ENCODE assay signal across 10 cellular contexts in the genomic region with DNA sequence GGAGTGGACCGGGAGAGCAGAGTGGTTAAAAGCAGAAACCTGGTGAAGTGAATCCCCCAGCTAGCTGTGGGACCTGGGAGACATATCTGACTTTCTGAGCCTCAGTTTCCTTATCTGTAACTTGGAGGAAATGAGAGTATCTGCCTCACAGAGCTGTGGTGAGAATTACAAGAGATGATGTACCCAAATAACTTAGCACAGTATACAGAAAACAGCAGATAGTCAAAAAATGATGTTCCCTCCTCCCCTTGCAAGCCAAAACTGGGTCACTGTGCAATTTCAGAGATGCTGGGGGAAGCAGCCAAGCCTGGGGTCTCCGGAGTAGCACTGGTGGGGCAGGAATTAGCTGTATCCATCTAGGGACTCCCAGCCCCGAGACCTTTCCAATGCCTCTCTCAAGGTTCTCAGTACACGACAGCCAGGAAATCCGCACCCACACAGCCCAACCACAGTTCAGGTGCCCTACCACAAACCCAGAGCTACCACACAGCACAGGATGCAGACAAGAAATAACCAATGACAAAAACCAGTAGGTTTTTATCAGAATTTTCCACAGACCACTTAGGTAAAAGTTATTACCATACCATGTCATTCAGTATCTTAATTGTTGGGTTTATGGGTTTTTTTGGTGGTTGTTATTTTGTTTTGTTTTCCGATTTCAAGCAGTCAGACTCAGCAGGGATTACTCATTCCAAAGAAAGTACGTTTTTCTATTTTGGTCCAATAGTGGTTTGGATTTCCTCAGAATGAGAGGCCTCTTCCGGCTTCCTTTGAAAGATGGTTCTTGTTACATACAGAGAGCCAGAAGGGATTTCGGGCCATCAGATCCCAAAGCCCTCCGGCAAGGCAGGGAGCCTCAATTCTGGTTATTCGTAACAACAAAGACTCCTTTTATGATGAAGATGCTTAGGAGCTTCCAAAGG. TPM values are rescaled to one million over a fixed set of nuclear protein-coding genes. Genes with fewer than 3 reads are reported as not detected.
DNase-seq lines count a peak whose midpoint lies in the region; ATAC-seq and TF ChIP-seq lines count a peak whose summit lies in the region.
"Had no signal": no experiment of that assay in that cellular context is flagged by ENCODE, and none has a peak within 500 bp of the region (broad histone marks: within the 10 kb centered on the region; RNA-seq: fewer than 3 reads in every experiment).

No MANE protein-coding gene starts in this region.

- CTCF ChIA-PET in activated CD8-positive, alpha-beta T cell treated with anti-CD3 and anti-CD28 coated beads, Interleukin-2, amount 10 ng/mL, durations not matched to agents 7 days and 5 days (lab: Charles Lee): interaction anchor here (1.0 to 3.2 kb wide), 5 partner anchors 44 to 123 kb away, joined by 3 to 28 read pairs (median 5); no protein-coding TSS in a partner anchor

- TF ChIP-seq CTCF in thoracic aorta (IDR thresholded peaks at IDR 0.05): no peak

- H3K27ac Mint-ChIP-seq in activated CD8-positive, alpha-beta T cell treated with anti-CD3 and anti-CD28 coated beads, Interleukin-2, amount 10 ng/mL, durations not matched to agents 7 days and 5 days: peak overlapping the region; percentile 89

- no peak overlapping the region for H3K4me3 ChIP-seq in thoracic aorta

- DNase-seq in activated CD8-positive, alpha-beta T cell treated with anti-CD3 and anti-CD28 coated beads, Interleukin-2, amount 10 ng/mL, durations not matched to agents 7 days and 5 days: peak; percentile 91
- DNase-seq in medulla oblongata (ENCODE audit: extremely low spot score) (peak; percentile 3), thoracic aorta (ENCODE audit: low spot score) (no peak), HUDEP-2 (lab: John Stamatoyannopoulos, UW; ENCODE audit: unreplicated experiment in 76 of 76) (no peak), Right ventricle myocardium superior (no peak), NCI-H1694 treated with DMSO at 0.1 percent for 48 hours (lab: John Stamatoyannopoulos, UW) (no peak)

- peaks cover 7 to 13% of the 10 kb centered on the region in 2 donors for H3K4me1 ChIP-seq in thoracic aorta (ENCODE audit: control insufficient read depth in 1 of 2, low read depth in 2 of 2)

- ATAC-seq in HG03565 (IDR thresholded peaks at IDR 0.05; ENCODE audit: unreplicated experiment): peak; percentile 52
- ATAC-seq in activated CD8-positive, alpha-beta T cell treated with anti-CD3 and anti-CD28 coated beads, Interleukin-2, amount 10 ng/mL, durations not matched to agents 7 days and 5 days: peak; percentile 77
- ATAC-seq in thoracic aorta (ENCODE audit: insufficient number of reproducible peaks, low FRiP score, low read depth): peak; percentile 53
- no peak for ATAC-seq in GM19035 (IDR thresholded peaks at IDR 0.05; ENCODE audit: unreplicated experiment)
- ATAC-seq in Right ventricle myocardium superior (ENCODE audit: poor library complexity): no peak

- no peaks in the 10 kb centered on the region for H3K9me3 ChIP-seq in thoracic aorta

- peaks cover 44% of the 10 kb centered on the region for H3K36me3 Mint-ChIP-seq in activated CD8-positive, alpha-beta T cell treated with anti-CD3 and anti-CD28 coated beads, Interleukin-2, amount 10 ng/mL, durations not matched to agents 7 days and 5 days (ENCODE audit: low read depth)

- intact Hi-C loops in Right ventricle myocardium superior (cut with DNase I): loop anchor here (10.0 kb wide), 1 partner anchor 118 kb away; no protein-coding TSS in a partner anchor

- H3K27me3 Mint-ChIP-seq in activated CD8-positive, alpha-beta T cell treated with anti-CD3 and anti-CD28 coated beads, Interleukin-2, amount 10 ng/mL, durations not matched to agents 7 days and 5 days (ENCODE audit: low read depth): no peaks in the 10 kb centered on the region

- peak overlapping the region in 1 of 2 donors; percentile 60 for H3K27ac ChIP-seq in thoracic aorta
- H3K27ac ChIP-seq: epithelial cell of prostate, HL-60 had no signal

- H3K4me1 Mint-ChIP-seq in activated CD8-positive, alpha-beta T cell treated with anti-CD3 and anti-CD28 coated beads, Interleukin-2, amount 10 ng/mL, durations not matched to agents 7 days and 5 days (ENCODE audit: low read depth): peaks cover 72% of the 10 kb centered on the region

- H3K4me3 Mint-ChIP-seq in activated CD8-positive, alpha-beta T cell treated with anti-CD3 and anti-CD28 coated beads, Interleukin-2, amount 10 ng/mL, durations not matched to agents 7 days and 5 days: peak overlapping the region; percentile 55

- H3K27me3 ChIP-seq in thoracic aorta (replicated peaks; ENCODE audit: insufficient read depth): no peaks in the 10 kb centered on the region

- POLR2A ChIA-PET in activated CD8-positive, alpha-beta T cell treated with anti-CD3 and anti-CD28 coated beads, Interleukin-2, amount 10 ng/mL, durations not matched to agents 7 days and 5 days (lab: Charles Lee): interaction anchor here (0.7 to 1.4 kb wide), 6 partner anchors 119 to 175 kb away, joined by 3 to 4 read pairs (median 4); a partner anchor contains a TSS

- no peaks in the 10 kb centered on the region for H3K36me3 ChIP-seq in thoracic aorta

- peaks cover 30% of the 10 kb centered on the region for H3K9me3 Mint-ChIP-seq in activated CD8-positive, alpha-beta T cell treated with anti-CD3 and anti-CD28 coated beads, Interleukin-2, amount 10 ng/mL, durations not matched to agents 7 days and 5 days (ENCODE audit: insufficient read depth)

RNA-seq across cellular contexts. Expression of a gene that starts 4.9 kb away (rescaled TPM):
- 10 to 100 TPM; 26.9 to 27.5 TPM for total RNA-seq in activated CD8-positive, alpha-beta T cell treated with anti-CD3 and anti-CD28 coated beads, Interleukin-2, amount 10 ng/mL, durations not matched to agents 7 days and 5 days
- 10 to 100 TPM in 1 of 2 donors, 1 to 10 TPM in 1; 8.8 to 23.1 TPM for total RNA-seq in thoracic aorta
- total RNA-seq in Right ventricle myocardium superior: 41.2 TPM

Comparison
In these comparisons a context has a peak if more than half of its experiments do, and no peak if none do; other contexts are left out.
1. ATAC-seq: peak in HG03565 (single experiment), activated CD8-positive, alpha-beta T cell treated with anti-CD3 and anti-CD28 coated beads, Interleukin-2, amount 10 ng/mL, durations not matched to agents 7 days and 5 days (single experiment) and thoracic aorta (single experiment); none in GM19035 (single experiment) and Right ventricle myocardium superior (single experiment).
2. DNase-seq: peak in activated CD8-positive, alpha-beta T cell treated with anti-CD3 and anti-CD28 coated beads, Interleukin-2, amount 10 ng/mL, durations not matched to agents 7 days and 5 days (single experiment) and medulla oblongata (single experiment); none in thoracic aorta (single experiment), HUDEP-2 (0 of 76), Right ventricle myocardium superior (single experiment) and NCI-H1694 treated with DMSO at 0.1 percent for 48 hours (single experiment).